25 cellular contexts compared by ENCODE assay signal in the genomic region with DNA sequence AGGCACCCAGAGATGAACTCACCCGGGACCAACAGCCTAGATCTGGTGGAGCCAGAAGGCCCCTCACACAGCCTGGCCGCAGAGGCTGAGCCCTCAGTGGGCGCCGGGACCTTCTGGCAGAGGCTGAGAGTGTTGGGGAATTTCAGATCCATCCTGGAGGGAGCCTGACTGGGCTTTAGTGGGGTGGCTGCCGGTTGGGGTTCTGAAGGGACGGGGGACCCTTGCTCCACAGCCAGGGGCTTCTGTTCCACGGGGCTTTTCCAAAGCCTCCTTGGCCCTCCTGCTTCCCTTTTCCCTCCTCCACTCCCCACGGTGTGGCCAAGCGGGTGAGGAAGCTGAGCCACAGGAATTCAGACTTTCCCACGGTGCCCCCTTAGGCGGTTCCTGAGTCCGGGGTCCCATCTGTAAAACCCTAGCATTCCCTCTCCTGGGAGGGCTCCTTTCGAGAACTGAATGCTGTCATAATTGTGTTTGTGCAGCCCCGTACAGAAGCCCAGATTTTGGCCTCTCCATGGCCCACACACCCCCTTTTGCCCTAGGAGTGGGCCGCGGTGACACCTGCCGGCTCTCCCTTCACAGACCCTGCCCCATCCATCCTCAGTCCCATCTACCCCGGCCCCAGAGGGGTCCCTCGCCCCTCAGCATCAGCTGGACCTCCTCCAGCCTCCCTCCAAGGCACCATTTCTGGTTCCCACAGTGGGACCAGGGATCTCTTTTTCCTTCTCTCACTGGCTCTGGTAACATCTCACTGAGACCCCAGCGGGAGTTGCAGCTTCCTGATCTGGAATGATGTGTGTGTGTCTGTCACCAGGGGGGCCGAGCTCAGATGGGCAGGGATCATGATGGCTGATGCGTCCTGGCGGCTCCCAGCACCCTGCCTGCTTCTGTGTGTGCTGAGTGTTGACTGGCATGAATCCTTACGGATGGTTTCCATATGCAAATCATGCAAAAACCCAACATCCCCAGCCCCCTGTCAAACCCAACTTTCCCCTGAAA.
"Had no signal": no experiment of that assay in that cellular context is flagged by ENCODE, and none has a peak within 500 bp of the region (broad histone marks: within the 10 kb centered on the region; RNA-seq: fewer than 3 reads in every experiment).

No MANE protein-coding gene starts in this region.

- H3K27ac ChIP-seq: left lung, lower lobe of right lung, neutrophil, pancreas, prostate gland, spleen, tibial nerve, VCaP had no signal

- FAIRE-seq: colon, endothelial cell of umbilical vein, pancreas, TTC549 had no signal

- H3K9me3 ChIP-seq: lower lobe of right lung, neutrophil, pancreas, prostate gland had no signal

- H3K4me1 ChIP-seq: left lung, lower lobe of right lung, pancreas, prostate gland, spleen, tibial nerve had no signal

- ATAC-seq: effector memory CD8-positive, alpha-beta T cell; left lung; lower lobe of right lung; pancreas had no signal

- H3K27me3 ChIP-seq: neutrophil, pancreas, tibial nerve had no signal

- H3K4me3 ChIP-seq: left lung, lower lobe of right lung, pancreas, prostate gland, spleen, tibial nerve had no signal

- H3K36me3 ChIP-seq: left lung, lower lobe of right lung, neutrophil, pancreas, prostate gland, spleen, tibial nerve had no signal

- DNase-seq: activated CD4-positive, alpha-beta T cell treated with anti-CD3 and anti-CD28 coated beads for 4 hours; activated CD4-positive, alpha-beta T cell treated with anti-CD3 and anti-CD28 coated beads, Interleukin-2, amount 50 U/mL, for 48 hours; activated naive CD4-positive, alpha-beta T cell treated with Interleukin-2 at 50 U/mL for 16 hours; activated T-cell treated with anti-CD3 and anti-CD28 coated beads, Interleukin-2, amount 50 U/mL, for 48 hours; anterior cingulate cortex; effector memory CD8-positive, alpha-beta T cell; hypothalamus; immature natural killer cell; kidney glomerular epithelial cell; left lung; lower lobe of right lung; mesendoderm; natural killer cell; pancreas; spleen; stimulated activated naive CD4-positive, alpha-beta T cell treated with Interleukin-2 at 50 U/mL for 16 hours; SW 1271; T-helper 9 cell had no signal
